ENCODE assay signal across 15 cellular contexts in genomic region chrX:397575-397974, GRCh38. TPM values are rescaled to one million over a fixed set of nuclear protein-coding genes. Genes with fewer than 3 reads are reported as not detected.
A peak's percentile ranks its signal among the peaks of the same experiment; 100 is the strongest.
DNase-seq lines count a peak whose midpoint lies in the region; ATAC-seq, FAIRE-seq and TF ChIP-seq lines count a peak whose summit lies in the region.
"Had no signal": no experiment of that assay in that cellular context is flagged by ENCODE, and none has a peak within 500 bp of the region (broad histone marks: within the 10 kb centered on the region; RNA-seq: fewer than 3 reads in every experiment).

No MANE protein-coding gene starts in this region.

- 66% methylated on average over 6 of the region's 20 CpGs for WGBS in right lobe of liver (ENCODE audit: insufficient coverage, low coverage, low lambda C conversion rate, missing lambda C conversion rate)

- dilution Hi-C loops in endothelial cell of umbilical vein (cut with MboI; ENCODE audit: extremely low pct_ligation_motif_present, low sequenced_read_pairs), result no loop called here

- H3K4me1 ChIP-seq in right atrium auricular region, result no peaks in the 10 kb centered on the region
- H3K4me1 ChIP-seq in endothelial cell of umbilical vein (ENCODE audit: control insufficient read depth, extremely low read depth, insufficient read depth, low read length), result no peaks in the 10 kb centered on the region
- no peaks in the 10 kb centered on the region for H3K4me1 ChIP-seq in right lobe of liver
- H3K4me1 ChIP-seq: tibial artery had no signal

- TF ChIP-seq CTCF in right atrium auricular region (IDR thresholded peaks at IDR 0.05), result no peak
- no peak for TF ChIP-seq CTCF in endothelial cell of umbilical vein (IDR thresholded peaks at IDR 0.05; ENCODE audit: extremely low read depth in 1 of 2, insufficient read depth in 1 of 2, low read depth in 1 of 2, low read length in 2 of 2)
- no peak for TF ChIP-seq CTCF in right lobe of liver (IDR thresholded peaks at IDR 0.05)

- intact Hi-C loops in Right ventricle myocardium superior (cut with DNase I) (no loop called here), endothelial cell of umbilical vein (cut with micrococcal nuclease) (no loop called here), right lobe of liver (cut with DNase I) (no loop called here)

- peak overlapping the region; percentile 4 for H3K4me2 ChIP-seq in endothelial cell of umbilical vein (ENCODE audit: insufficient read depth, low read length)

- no peaks in the 10 kb centered on the region for H3K79me2 ChIP-seq in endothelial cell of umbilical vein (ENCODE audit: control insufficient read depth, insufficient read depth, low read length)

- H3K27ac ChIP-seq in right atrium auricular region (peak overlapping the region in 1 of 2 donors; percentile 9), endothelial cell of umbilical vein (ENCODE audit: insufficient read depth, low read depth, low read length) (peak overlapping the region; percentile 44), right lobe of liver (no peak overlapping the region)
- H3K27ac ChIP-seq: tibial artery had no signal

- CTCF ChIA-PET in endothelial cell of umbilical vein (lab: Charles Lee), result no interaction called here

- POLR2A ChIA-PET in endothelial cell of umbilical vein (lab: Charles Lee), result no interaction called here

- no peak for TF ChIP-seq POLR2A in endothelial cell of umbilical vein (IDR thresholded peaks at IDR 0.05; ENCODE audit: low read depth, low read length)
- no peak for TF ChIP-seq POLR2A in right lobe of liver (IDR thresholded peaks at IDR 0.05)

- peak; percentile 73 for FAIRE-seq in endothelial cell of umbilical vein (lab: Jason Lieb, UNC)
- FAIRE-seq: A204.1, H54, kidney had no signal

- no peak overlapping the region for H3K9ac ChIP-seq in endothelial cell of umbilical vein (replicated peaks; ENCODE audit: extremely low read depth, insufficient read depth, low read length)

- no peaks in the 10 kb centered on the region for H3K9me1 ChIP-seq in endothelial cell of umbilical vein (replicated peaks; ENCODE audit: control insufficient read depth, extremely low read depth, insufficient read depth, low read length)

- BruUV-seq in endothelial cell of umbilical vein (replicated peaks; lab: Mats Ljungman, UMichigan), result no TSS peak

- H2AFZ ChIP-seq in endothelial cell of umbilical vein (ENCODE audit: low read depth, low read length), result peak overlapping the region; percentile 12

- H3K36me3 ChIP-seq in right atrium auricular region, result no peaks in the 10 kb centered on the region
- H3K36me3 ChIP-seq in endothelial cell of umbilical vein (ENCODE audit: control insufficient read depth in 2 of 2, extremely low read depth in 1 of 2, insufficient read depth in 2 of 2, low read length in 2 of 2), result no peaks in the 10 kb centered on the region
- H3K36me3 ChIP-seq in right lobe of liver, result no peaks in the 10 kb centered on the region
- H3K36me3 ChIP-seq: tibial artery had no signal

- H3K27me3 ChIP-seq in right atrium auricular region (no peaks in the 10 kb centered on the region), endothelial cell of umbilical vein (ENCODE audit: control insufficient read depth in 2 of 2, insufficient read depth in 2 of 2, low read length in 2 of 2) (no peaks in the 10 kb centered on the region), right lobe of liver (no peaks in the 10 kb centered on the region)
- H3K27me3 ChIP-seq: tibial artery had no signal

- H3K9me3 ChIP-seq in right atrium auricular region (no peaks in the 10 kb centered on the region), endothelial cell of umbilical vein (replicated peaks; ENCODE audit: control insufficient read depth, insufficient read depth, low read length) (no peaks in the 10 kb centered on the region), right lobe of liver (no peaks in the 10 kb centered on the region)
- H3K9me3 ChIP-seq: tibial artery had no signal

- no peaks in the 10 kb centered on the region for H4K20me1 ChIP-seq in endothelial cell of umbilical vein (replicated peaks; ENCODE audit: control insufficient read depth, extremely low read depth, insufficient read depth, low read length)

- H3K4me3 ChIP-seq in right atrium auricular region (peak overlapping the region in 1 of 2 donors; percentile 18), endothelial cell of umbilical vein (replicated peaks in 1 of 3; ENCODE audit: insufficient read depth in 1 of 3, low read depth in 1 of 3, low read length in 3 of 3) (no peak overlapping the region), right lobe of liver (no peak overlapping the region)
- H3K4me3 ChIP-seq: tibial artery had no signal

- DNase-seq in Right ventricle myocardium superior, result peak; percentile 52
- DNase-seq in right atrium auricular region (ENCODE audit: low spot score), result no peak
- DNase-seq in endothelial cell of umbilical vein (ENCODE audit: low read depth, low spot score), result peak; percentile 73
- DNase-seq in right lobe of liver, result no peak
- DNase-seq in stimulated activated CD4-positive, alpha-beta T cell treated with anti-CD3 and anti-CD28 coated beads, Interleukin-4, amount 100 ng/mL, for 24 hours, result no peak
- DNase-seq in NCI-H526 treated with DMSO at 0.1 percent for 48 hours (lab: John Stamatoyannopoulos, UW), result no peak
- DNase-seq in activated T-cell treated with anti-CD3 and anti-CD28 coated beads for 4 hours, result no peak
- DNase-seq in stimulated activated CD4-positive, alpha-beta T cell treated with anti-CD3 and anti-CD28 coated beads, Interleukin-1b, Interleukin-23, amount 100 ng/mL, for 48 hours, result no peak
- DNase-seq: activated CD4-positive, alpha-beta T cell treated with anti-CD3 and anti-CD28 coated beads for 4 hours; kidney; NCI-H510A treated with DMSO at 0.1 percent for 48 hours; tibial artery had no signal

- ATAC-seq in Right ventricle myocardium superior (ENCODE audit: poor library complexity) (peak; percentile 77), right lobe of liver (peak; percentile 53 to 78 (median 66))
- ATAC-seq: SK-N-SH treated with all-trans-retinoic acid at 6 μM for 48 hours had no signal

TF ChIP-seq in endothelial cell of umbilical vein, 7 proteins besides CTCF, POLR2A, EP300 and RAD21:
- TF ChIP-seq JUN (IDR thresholded peaks at IDR 0.05; ENCODE audit: borderline replicate concordance, insufficient read depth, insufficient read length, low read depth) (peak; percentile 32), MAX (IDR thresholded peaks at IDR 0.05; ENCODE audit: insufficient read depth, insufficient read length) (no peak), MYC (IDR thresholded peaks at IDR 0.05; ENCODE audit: low read depth, low read length) (no peak), GATA2 (IDR thresholded peaks at IDR 0.05; ENCODE audit: insufficient read depth, insufficient read length, low read depth, low read length) (no peak), EZH2 (IDR thresholded peaks at IDR 0.05; ENCODE audit: borderline replicate concordance, low read depth, low read length, severe bottlenecking) (no peak), POLR2AphosphoS5 (IDR thresholded peaks at IDR 0.05; ENCODE audit: insufficient read depth, low read depth, low read length) (peak; percentile 36), FOS (IDR thresholded peaks at IDR 0.05; ENCODE audit: borderline replicate concordance, insufficient read depth, low read length) (no peak)

RNA-seq across cellular contexts. Expression of gene PPP2R3B, which starts 10.9 kb away (rescaled TPM):
- total RNA-seq in Right ventricle myocardium superior, result 154 TPM
- total RNA-seq in right atrium auricular region, result 10 to 100 TPM; 58.6 to 70.1 TPM
- 29.2 and 33.6 TPM in 2 replicates for total RNA-seq in endothelial cell of umbilical vein
- polyA plus RNA-seq in endothelial cell of umbilical vein, result 18.9 and 19.1 TPM in 2 replicates
- 11.3 and 13.8 TPM in 2 replicates for polyA plus RNA-seq in endothelial cell of umbilical vein (2011; cell fraction: cytosol; rRNA removed)
- 59.1 and 61.8 TPM in 2 replicates for polyA plus RNA-seq in endothelial cell of umbilical vein (2011; cell fraction: nucleus; rRNA removed)
- 13.1 and 24.4 TPM in 2 replicates for polyA plus RNA-seq in endothelial cell of umbilical vein (2012)
- 11.5 and 16.0 TPM in 2 replicates for polyA minus RNA-seq in endothelial cell of umbilical vein
- 24.2 TPM for polyA minus RNA-seq in endothelial cell of umbilical vein (2011; cell fraction: cytosol; rRNA and poly(A)+ RNA removed)
- 18.9 and 30.7 TPM in 2 replicates for polyA minus RNA-seq in endothelial cell of umbilical vein (2011; cell fraction: nucleus; rRNA and poly(A)+ RNA removed)
- total RNA-seq in right lobe of liver, result 1 to 10 TPM; 4.2 to 6.3 (median 5.3) TPM

Comparison
In these comparisons a context has a peak if more than half of its experiments do, and no peak if none do; other contexts are left out.
1. DNase-seq: peak in Right ventricle myocardium superior (single experiment) and endothelial cell of umbilical vein (single experiment); none in right atrium auricular region (single experiment), right lobe of liver (0 of 3), stimulated activated CD4-positive, alpha-beta T cell treated with anti-CD3 and anti-CD28 coated beads, Interleukin-4, amount 100 ng/mL, for 24 hours (single experiment), NCI-H526 treated with DMSO at 0.1 percent for 48 hours (single experiment), activated T-cell treated with anti-CD3 and anti-CD28 coated beads for 4 hours (single experiment) and stimulated activated CD4-positive, alpha-beta T cell treated with anti-CD3 and anti-CD28 coated beads, Interleukin-1b, Interleukin-23, amount 100 ng/mL, for 48 hours (single experiment).